In the genomic region with DNA sequence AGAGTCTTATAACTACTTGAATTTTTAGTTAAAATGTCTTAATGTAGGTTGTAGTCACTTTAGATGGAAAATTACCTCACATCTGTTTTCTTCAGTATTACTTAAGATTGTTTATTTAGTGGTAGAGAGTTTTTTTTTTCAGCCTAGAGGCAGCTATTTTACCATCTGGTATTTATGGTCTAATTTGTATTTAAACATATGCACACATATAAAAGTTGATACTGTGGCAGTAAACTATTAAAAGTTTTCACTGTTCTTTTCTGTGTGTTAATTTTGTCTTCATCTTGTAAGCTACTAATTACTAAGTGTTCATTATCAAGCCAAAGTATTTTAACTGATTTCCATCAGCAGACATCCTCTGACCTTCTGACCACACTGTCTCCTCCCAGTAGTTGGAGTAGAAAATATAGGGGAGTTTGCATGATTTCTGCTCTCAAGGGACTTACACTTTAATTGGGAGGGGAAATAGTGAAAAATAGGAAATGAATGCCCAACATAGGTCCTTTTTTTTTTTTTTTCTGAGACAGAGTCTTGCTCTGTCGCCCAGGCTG, we compare ENCODE assay signal across 8 cellular contexts. TPM values are rescaled to one million over a fixed set of nuclear protein-coding genes. Genes with fewer than 3 reads are reported as not detected.
DNase-seq lines count a peak whose midpoint lies in the region; ATAC-seq and TF ChIP-seq lines count a peak whose summit lies in the region.

No MANE protein-coding gene starts in this region.

- DNase-seq in activated naive CD4-positive, alpha-beta T cell treated with anti-CD3 and anti-CD28 coated beads, Interleukin-2, amount 10 ng/mL, durations not matched to agents 7 days and 5 days: no peak
- no peak for DNase-seq in activated naive CD4-positive, alpha-beta T cell (lab: John Stamatoyannopoulos, UW)
- DNase-seq in NB4 (ENCODE audit: low read depth) (no peak), retina (no peak), H4 (ENCODE audit: low spot score) (no peak), NCI-H345 treated with DMSO at 0.1 percent for 48 hours (lab: John Stamatoyannopoulos, UW; ENCODE audit: unreplicated experiment) (no peak)

- ATAC-seq in stimulated activated memory B cell treated with anti-CD40 and anti-IgM and Interleukin-4, amounts not matched to agents 10 μg/mL and 1 μg/mL and 100 μg/mL, for 72 hours: no peak

- peak overlapping the region; percentile 94 for H3K27ac Mint-ChIP-seq in activated naive CD4-positive, alpha-beta T cell treated with anti-CD3 and anti-CD28 coated beads, Interleukin-2, amount 10 ng/mL, durations not matched to agents 7 days and 5 days
- peak overlapping the region; percentile 74 for H3K27ac Mint-ChIP-seq in dendritic cell treated with granulocyte-macrophage colony-stimulating factor and Interleukin-4, amounts not matched to agents 40 ng/mL and 50 ng/mL, for 4 days
- peak overlapping the region; percentile 91 for H3K27ac Mint-ChIP-seq in stimulated activated memory B cell treated with anti-CD40 and anti-IgM and Interleukin-4, amounts not matched to agents 10 μg/mL and 1 μg/mL and 100 μg/mL, for 72 hours

- peaks cover 29% of the 10 kb centered on the region for H3K36me3 Mint-ChIP-seq in activated naive CD4-positive, alpha-beta T cell treated with anti-CD3 and anti-CD28 coated beads, Interleukin-2, amount 10 ng/mL, durations not matched to agents 7 days and 5 days
- peaks cover 9% of the 10 kb centered on the region for H3K36me3 Mint-ChIP-seq in dendritic cell treated with granulocyte-macrophage colony-stimulating factor and Interleukin-4, amounts not matched to agents 40 ng/mL and 50 ng/mL, for 4 days (ENCODE audit: low read depth)
- H3K36me3 Mint-ChIP-seq in stimulated activated memory B cell treated with anti-CD40 and anti-IgM and Interleukin-4, amounts not matched to agents 10 μg/mL and 1 μg/mL and 100 μg/mL, for 72 hours: peaks cover 19% of the 10 kb centered on the region

- peaks cover 77% of the 10 kb centered on the region for H3K4me1 Mint-ChIP-seq in activated naive CD4-positive, alpha-beta T cell treated with anti-CD3 and anti-CD28 coated beads, Interleukin-2, amount 10 ng/mL, durations not matched to agents 7 days and 5 days
- peaks cover 46% of the 10 kb centered on the region for H3K4me1 Mint-ChIP-seq in dendritic cell treated with granulocyte-macrophage colony-stimulating factor and Interleukin-4, amounts not matched to agents 40 ng/mL and 50 ng/mL, for 4 days (ENCODE audit: low read depth)
- peaks cover 67% of the 10 kb centered on the region for H3K4me1 Mint-ChIP-seq in stimulated activated memory B cell treated with anti-CD40 and anti-IgM and Interleukin-4, amounts not matched to agents 10 μg/mL and 1 μg/mL and 100 μg/mL, for 72 hours

- intact Hi-C loops in dendritic cell treated with granulocyte-macrophage colony-stimulating factor and Interleukin-4, amounts not matched to agents 40 ng/mL and 50 ng/mL, for 4 days (cut with micrococcal nuclease): loop anchor here (5.0 kb wide), 1 partner anchor 38 kb away; no protein-coding TSS in a partner anchor

- peak overlapping the region; percentile 42 for H3K4me3 Mint-ChIP-seq in activated naive CD4-positive, alpha-beta T cell treated with anti-CD3 and anti-CD28 coated beads, Interleukin-2, amount 10 ng/mL, durations not matched to agents 7 days and 5 days
- peak overlapping the region; percentile 30 for H3K4me3 Mint-ChIP-seq in dendritic cell treated with granulocyte-macrophage colony-stimulating factor and Interleukin-4, amounts not matched to agents 40 ng/mL and 50 ng/mL, for 4 days
- H3K4me3 Mint-ChIP-seq in stimulated activated memory B cell treated with anti-CD40 and anti-IgM and Interleukin-4, amounts not matched to agents 10 μg/mL and 1 μg/mL and 100 μg/mL, for 72 hours: peak overlapping the region; percentile 67

- peak overlapping the region; percentile 6 for H3K4me3 ChIP-seq in NB4 (ENCODE audit: low read depth, low read length)

- CTCF ChIA-PET in activated naive CD4-positive, alpha-beta T cell treated with anti-CD3 and anti-CD28 coated beads, Interleukin-2, amount 10 ng/mL, durations not matched to agents 7 days and 5 days (lab: Charles Lee): interaction anchor here (1.2 to 2.5 kb wide), 2 partner anchors 15 to 23 kb away, joined by 3 to 7 read pairs; no protein-coding TSS in a partner anchor

- no peak for TF ChIP-seq POLR2A in NB4 (IDR thresholded peaks at IDR 0.05; ENCODE audit: extremely low read depth, insufficient read length)

- H3K27me3 Mint-ChIP-seq in activated naive CD4-positive, alpha-beta T cell treated with anti-CD3 and anti-CD28 coated beads, Interleukin-2, amount 10 ng/mL, durations not matched to agents 7 days and 5 days: no peaks in the 10 kb centered on the region
- no peaks in the 10 kb centered on the region for H3K27me3 Mint-ChIP-seq in dendritic cell treated with granulocyte-macrophage colony-stimulating factor and Interleukin-4, amounts not matched to agents 40 ng/mL and 50 ng/mL, for 4 days
- no peaks in the 10 kb centered on the region for H3K27me3 Mint-ChIP-seq in stimulated activated memory B cell treated with anti-CD40 and anti-IgM and Interleukin-4, amounts not matched to agents 10 μg/mL and 1 μg/mL and 100 μg/mL, for 72 hours

- no peaks in the 10 kb centered on the region for H3K9me3 Mint-ChIP-seq in activated naive CD4-positive, alpha-beta T cell treated with anti-CD3 and anti-CD28 coated beads, Interleukin-2, amount 10 ng/mL, durations not matched to agents 7 days and 5 days
- no peaks in the 10 kb centered on the region for H3K9me3 Mint-ChIP-seq in dendritic cell treated with granulocyte-macrophage colony-stimulating factor and Interleukin-4, amounts not matched to agents 40 ng/mL and 50 ng/mL, for 4 days
- no peaks in the 10 kb centered on the region for H3K9me3 Mint-ChIP-seq in stimulated activated memory B cell treated with anti-CD40 and anti-IgM and Interleukin-4, amounts not matched to agents 10 μg/mL and 1 μg/mL and 100 μg/mL, for 72 hours

- TF ChIP-seq CTCF in NB4 (IDR thresholded peaks at IDR 0.05; ENCODE audit: low read depth, low read length): no peak

RNA-seq across cellular contexts. Expression of gene PMAIP1, which starts 4.3 kb away (rescaled TPM):
- total RNA-seq in H4 (2014; rRNA removed; shearing (Covaris generic)): 52.4 and 64.3 TPM in 2 replicates
